ENCODE assay signal across 16 cellular contexts in the genomic region with DNA sequence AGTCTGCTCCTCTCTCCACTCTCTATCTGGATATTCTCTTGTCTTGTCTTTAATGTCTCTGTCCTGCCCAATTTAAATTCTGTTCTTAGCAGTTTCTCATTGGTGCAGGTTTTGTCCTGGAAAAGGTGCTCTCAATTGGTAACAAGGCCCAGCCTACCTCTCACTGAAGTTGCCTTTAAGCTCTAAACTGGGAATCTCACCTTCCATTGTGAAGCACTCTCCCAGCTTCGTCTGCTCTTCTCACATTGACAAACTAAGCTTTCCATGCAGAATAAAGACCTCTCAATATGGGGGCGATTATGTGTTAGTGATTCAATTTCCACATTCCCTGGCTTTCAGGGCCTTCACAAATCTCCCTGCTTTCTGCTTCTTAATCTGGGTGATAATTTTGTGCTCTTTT.
DNase-seq lines count a peak whose midpoint lies in the region; TF ChIP-seq lines count a peak whose summit lies in the region.
"Had no signal": no experiment of that assay in that cellular context is flagged by ENCODE, and none has a peak within 500 bp of the region (broad histone marks: within the 10 kb centered on the region; RNA-seq: fewer than 3 reads in every experiment).

No MANE protein-coding gene starts in this region.

- H3K4me3 ChIP-seq in HUES48 (ENCODE audit: low read depth, low read length) (no peak overlapping the region), endodermal cell (ENCODE audit: low read length) (no peak overlapping the region)
- H3K4me3 ChIP-seq: GM12878, GM23248 had no signal

- no peaks in the 10 kb centered on the region for H3K36me3 Mint-ChIP-seq in endodermal cell (ENCODE audit: low read depth)
- no peaks in the 10 kb centered on the region for H3K36me3 Mint-ChIP-seq in nephron progenitor cell (ENCODE audit: low read depth)

- no peaks in the 10 kb centered on the region for H3K27me3 ChIP-seq in HUES48 (ENCODE audit: control insufficient read depth, insufficient read depth, low read length)
- H3K27me3 ChIP-seq in endodermal cell (ENCODE audit: control insufficient read depth, insufficient read depth, low read length, poor library complexity, severe bottlenecking): no peaks in the 10 kb centered on the region

- H3K4me1 Mint-ChIP-seq in endodermal cell: peaks cover 10% of the 10 kb centered on the region
- no peaks in the 10 kb centered on the region for H3K4me1 Mint-ChIP-seq in nephron progenitor cell
- H3K4me1 Mint-ChIP-seq: B cell had no signal

- no peak overlapping the region for H3K4me3 Mint-ChIP-seq in endodermal cell
- H3K4me3 Mint-ChIP-seq in nephron progenitor cell: no peak overlapping the region
- H3K4me3 Mint-ChIP-seq: B cell; CD4-positive, alpha-beta T cell; HFFc6 had no signal

- H3K27me3 Mint-ChIP-seq in endodermal cell (ENCODE audit: insufficient read depth): no peaks in the 10 kb centered on the region
- no peaks in the 10 kb centered on the region for H3K27me3 Mint-ChIP-seq in nephron progenitor cell (ENCODE audit: low read depth, poor library complexity)
- H3K27me3 Mint-ChIP-seq: B cell; CD4-positive, alpha-beta T cell had no signal

- no peaks in the 10 kb centered on the region for H3K9me3 ChIP-seq in HUES48 (ENCODE audit: control insufficient read depth, insufficient read depth, low read length)
- H3K9me3 ChIP-seq in endodermal cell (ENCODE audit: control insufficient read depth, low read length): no peaks in the 10 kb centered on the region

- no peak overlapping the region for H3K27ac Mint-ChIP-seq in endodermal cell
- H3K27ac Mint-ChIP-seq in nephron progenitor cell: peak overlapping the region; percentile 31
- H3K27ac Mint-ChIP-seq: B cell; CD4-positive, alpha-beta T cell; HFFc6 had no signal

- 38 to 53% methylated on average over 2 of the region's 2 CpGs for WGBS in endodermal cell (ENCODE audit: insufficient coverage in 1 of 2, insufficient read length in 1 of 2), 2 experiments

- DNase-seq in endodermal cell: peak; percentile 54
- no peak for DNase-seq in nephron progenitor cell
- no peak for DNase-seq in NOMO-1 (lab: John Stamatoyannopoulos, UW; ENCODE audit: unreplicated experiment in 2 of 2)
- no peak for DNase-seq in activated T-cell treated with anti-CD3 and anti-CD28 coated beads, Interleukin-2, amount 50 U/mL, for 1 hour
- no peak for DNase-seq in SHP77 treated with DMSO at 0.1 percent for 48 hours (lab: John Stamatoyannopoulos, UW)
- no peak for DNase-seq in KG1 (lab: John Stamatoyannopoulos, UW)
- DNase-seq: C1 segment of cervical spinal cord; CD4-positive, alpha-beta T cell; DMS79; GM23248; HCEC 1CT; HFFc6 had no signal

- TF ChIP-seq CTCF in endodermal cell (conservative IDR thresholded peaks at IDR 0.05) (no peak), nephron progenitor cell (IDR thresholded peaks at IDR 0.05) (no peak)

- H3K9me3 Mint-ChIP-seq in endodermal cell (peaks cover 3% of the 10 kb centered on the region), nephron progenitor cell (peaks cover 3% of the 10 kb centered on the region)

- H3K4me1 ChIP-seq in HUES48 (ENCODE audit: control insufficient read depth, insufficient read depth, low read length) (peaks cover 14% of the 10 kb centered on the region), endodermal cell (ENCODE audit: control insufficient read depth, insufficient read depth, low read length) (no peaks in the 10 kb centered on the region)

- H3K27ac ChIP-seq in HUES48 (ENCODE audit: low read depth, low read length) (peak overlapping the region; percentile 50), endodermal cell (ENCODE audit: low read depth, low read length) (no peak overlapping the region)
- H3K27ac ChIP-seq: GM23248, HL-60 had no signal

- H3K36me3 ChIP-seq in HUES48 (ENCODE audit: control insufficient read depth, insufficient read depth, low read length): no peaks in the 10 kb centered on the region
- H3K36me3 ChIP-seq in endodermal cell (ENCODE audit: control insufficient read depth, insufficient read depth, low read length): no peaks in the 10 kb centered on the region

- H3K9ac ChIP-seq in HUES48 (ENCODE audit: low read depth, low read length) (no peak overlapping the region), endodermal cell (ENCODE audit: extremely low read depth, low read length, poor library complexity, severe bottlenecking) (no peak overlapping the region)
- H3K9ac ChIP-seq: GM23248 had no signal
